In genomic region chr1:155325596-155325893, GRCh38 we compare ENCODE assay signal across 8 cellular contexts. TPM values are rescaled to one million over a fixed set of nuclear protein-coding genes. Genes with fewer than 3 reads are reported as not detected.
DNase-seq lines count a peak whose midpoint lies in the region; ATAC-seq and TF ChIP-seq lines count a peak whose summit lies in the region.

No MANE protein-coding gene starts in this region.

- ATAC-seq in stimulated activated naive CD8-positive, alpha-beta T cell treated with anti-CD3 and anti-CD28 coated beads, Interleukin-15, Interleukin-2, amounts not matched to agents 100 U/mL and 50 U/mL, for 24 hours: no peak

- no peak overlapping the region for H3K27ac Mint-ChIP-seq in stimulated activated naive CD8-positive, alpha-beta T cell treated with anti-CD3 and anti-CD28 coated beads, Interleukin-15, Interleukin-2, amounts not matched to agents 100 ng/mL and 50 ng/mL, for 24 hours

- CTCF ChIA-PET in mammary epithelial cell (lab: Charles Lee; ENCODE audit: low non-redundant PET): no interaction called here

- no peak overlapping the region for H3K27ac ChIP-seq in mammary epithelial cell (ENCODE audit: insufficient read depth, low read depth, low read length)
- peak overlapping the region; percentile 99 for H3K27ac ChIP-seq in vagina

- WGBS in mammary epithelial cell (ENCODE audit: low coverage, missing lambda C conversion rate): 62% methylated on average over 3 of the region's 6 CpGs

- peak overlapping the region; percentile 84 for H2AFZ ChIP-seq in mammary epithelial cell (ENCODE audit: low read depth, low read length)

- no peak for TF ChIP-seq POLR2A in vagina (IDR thresholded peaks at IDR 0.05)

- no peaks in the 10 kb centered on the region for H3K9me3 Mint-ChIP-seq in stimulated activated naive CD8-positive, alpha-beta T cell treated with anti-CD3 and anti-CD28 coated beads, Interleukin-15, Interleukin-2, amounts not matched to agents 100 ng/mL and 50 ng/mL, for 24 hours

- peaks cover 22% of the 10 kb centered on the region for H3K4me1 Mint-ChIP-seq in stimulated activated naive CD8-positive, alpha-beta T cell treated with anti-CD3 and anti-CD28 coated beads, Interleukin-15, Interleukin-2, amounts not matched to agents 100 ng/mL and 50 ng/mL, for 24 hours (ENCODE audit: low read depth)

- H3K4me2 ChIP-seq in mammary epithelial cell (ENCODE audit: insufficient read depth, low read depth, low read length): peak overlapping the region; percentile 86

- no peak for DNase-seq in stimulated activated naive CD8-positive, alpha-beta T cell treated with anti-CD3 and anti-CD28 coated beads, Interleukin-15, Interleukin-2, amounts not matched to agents 100 U/mL and 50 U/mL, for 24 hours
- DNase-seq in mammary epithelial cell (no peak), vagina (ENCODE audit: extremely low spot score in 2 of 2) (no peak), KG1 (lab: John Stamatoyannopoulos, UW) (no peak), NCI-H146 (lab: John Stamatoyannopoulos, UW) (no peak), NCI-H345 (lab: John Stamatoyannopoulos, UW) (no peak)

- H3K4me1 ChIP-seq in mammary epithelial cell (ENCODE audit: insufficient read depth, low read length): peaks cover 18% of the 10 kb centered on the region
- peaks cover 25% of the 10 kb centered on the region for H3K4me1 ChIP-seq in mucosa of stomach (ENCODE audit: control insufficient read depth, insufficient read depth, low read length)
- H3K4me1 ChIP-seq in vagina: peaks cover 46% of the 10 kb centered on the region

- H3K27me3 Mint-ChIP-seq in stimulated activated naive CD8-positive, alpha-beta T cell treated with anti-CD3 and anti-CD28 coated beads, Interleukin-15, Interleukin-2, amounts not matched to agents 100 ng/mL and 50 ng/mL, for 24 hours: no peaks in the 10 kb centered on the region

- H3K36me3 Mint-ChIP-seq in stimulated activated naive CD8-positive, alpha-beta T cell treated with anti-CD3 and anti-CD28 coated beads, Interleukin-15, Interleukin-2, amounts not matched to agents 100 ng/mL and 50 ng/mL, for 24 hours (ENCODE audit: low read depth): peaks cover 12% of the 10 kb centered on the region

- H3K36me3 ChIP-seq in mammary epithelial cell (ENCODE audit: insufficient read depth, low read length): peaks cover 4% of the 10 kb centered on the region
- peaks cover 7% of the 10 kb centered on the region for H3K36me3 ChIP-seq in mucosa of stomach (ENCODE audit: control insufficient read depth, insufficient read depth, low read length)
- H3K36me3 ChIP-seq in vagina: peaks cover 0 to 28% of the 10 kb centered on the region in 2 donors

- H3K4me3 Mint-ChIP-seq in stimulated activated naive CD8-positive, alpha-beta T cell treated with anti-CD3 and anti-CD28 coated beads, Interleukin-15, Interleukin-2, amounts not matched to agents 100 ng/mL and 50 ng/mL, for 24 hours: peak overlapping the region; percentile 40

- dilution Hi-C loops in mammary epithelial cell (cut with HindIII; ENCODE audit: low sequenced_read_pairs): loop anchor here (25.0 kb wide), 1 partner anchor 312 kb away; no protein-coding TSS in a partner anchor

- peaks cover 41% of the 10 kb centered on the region for H3K79me2 ChIP-seq in mammary epithelial cell (ENCODE audit: insufficient read depth, low read length)

- peak overlapping the region; percentile 56 for H3K9ac ChIP-seq in mammary epithelial cell (ENCODE audit: insufficient read depth, low read length)
- H3K9ac ChIP-seq in mucosa of stomach (ENCODE audit: low read length): peak overlapping the region; percentile 82

- in situ Hi-C loops in mammary epithelial cell (cut with MboI; ENCODE audit: low sequenced_read_pairs in 2 of 2): no loop called here

- no peaks in the 10 kb centered on the region for H4K20me1 ChIP-seq in mammary epithelial cell (ENCODE audit: insufficient read depth, low read length)

- TF ChIP-seq CTCF in mammary epithelial cell (conservative IDR thresholded peaks at IDR 0.05 in 1 of 2, IDR thresholded peaks at IDR 0.05 in 1 of 2; ENCODE audit: extremely low read depth in 1 of 2, insufficient read depth in 1 of 2, low read depth in 1 of 2, low read length in 2 of 2): no peak
- TF ChIP-seq CTCF in vagina (IDR thresholded peaks at IDR 0.05): no peak

- no peaks in the 10 kb centered on the region for H3K9me3 ChIP-seq in mammary epithelial cell (replicated peaks; ENCODE audit: insufficient read depth, low read length)
- no peaks in the 10 kb centered on the region for H3K9me3 ChIP-seq in mucosa of stomach (ENCODE audit: control insufficient read depth, low read length)
- H3K9me3 ChIP-seq in vagina: no peaks in the 10 kb centered on the region

- peak overlapping the region; percentile 70 to 84 (median 72) for H3K4me3 ChIP-seq in mammary epithelial cell (replicated peaks in 1 of 3; ENCODE audit: insufficient read depth in 1 of 3, low read depth in 2 of 3, low read length in 3 of 3)
- H3K4me3 ChIP-seq in mucosa of stomach (ENCODE audit: low read length): no peak overlapping the region
- H3K4me3 ChIP-seq in vagina: peak overlapping the region; percentile 71 to 94

- H3K27me3 ChIP-seq in mammary epithelial cell (ENCODE audit: insufficient read depth, low read length): no peaks in the 10 kb centered on the region
- no peaks in the 10 kb centered on the region for H3K27me3 ChIP-seq in mucosa of stomach (ENCODE audit: control insufficient read depth, insufficient read depth, low read length)
- no peaks in the 10 kb centered on the region for H3K27me3 ChIP-seq in vagina

- intact Hi-C loops in mammary epithelial cell (cut with micrococcal nuclease): loop anchor here (1.0 to 10.0 kb wide), 4 partner anchors 179 to 323 kb away; partner anchors contain the start of gene ASH1L
- intact Hi-C loops in vagina (cut with DNase I): no loop called here

- no TSS peak for BruUV-seq in mammary epithelial cell (replicated peaks; lab: Mats Ljungman, UMichigan)

RNA-seq across cellular contexts. Expression of gene RUSC1, which starts 4.9 kb away (rescaled TPM):
- total RNA-seq in mammary epithelial cell: 10 to 100 TPM; 22.5 to 33.8 TPM
- 45.2 TPM for polyA plus RNA-seq in mammary epithelial cell
- 18.2 TPM for polyA minus RNA-seq in mammary epithelial cell
- total RNA-seq in vagina: 24.3 TPM

RNA-seq across cellular contexts. Expression of gene FDPS, which starts 16.9 kb away (rescaled TPM):
- total RNA-seq in mammary epithelial cell (100 to 1,000 TPM; 180 to 795 TPM), vagina (71.0 TPM)
- 859 TPM for polyA plus RNA-seq in mammary epithelial cell
- 653 TPM for polyA minus RNA-seq in mammary epithelial cell

RNA-seq across cellular contexts. Expression of gene PKLR, which starts 24.3 kb away (rescaled TPM):
- total RNA-seq in mammary epithelial cell: not detected
- 0.02 TPM for polyA plus RNA-seq in mammary epithelial cell
- not detected for polyA minus RNA-seq in mammary epithelial cell
- not detected for total RNA-seq in vagina

RNA-seq across cellular contexts. Expression of gene HCN3, which starts 48.3 kb away (rescaled TPM):
- total RNA-seq in mammary epithelial cell (1 to 10 TPM; 1.3 to 4.8 TPM), vagina (4.2 TPM)
- 3.0 TPM for polyA plus RNA-seq in mammary epithelial cell
- polyA minus RNA-seq in mammary epithelial cell: 10.3 TPM

RNA-seq across cellular contexts. Expression of gene CLK2, which starts 52.2 kb away (rescaled TPM):
- 10 to 100 TPM; 21.5 to 41.5 TPM for total RNA-seq in mammary epithelial cell
- polyA plus RNA-seq in mammary epithelial cell: 36.1 TPM
- polyA minus RNA-seq in mammary epithelial cell: 93.7 TPM
- 48.1 TPM for total RNA-seq in vagina
